Comparison of ENCODE assay signal across 1 cellular context in genomic region chr4:40055873-40056721, GRCh38.
TF ChIP-seq lines count a peak whose summit lies in the region.

No MANE protein-coding gene starts in this region.

TF ChIP-seq in K562, 482 proteins besides CTCF, POLR2A, EP300 and RAD21 (continued from another document and continues in another):
- TF ChIP-seq ZNF282 (CRISPR knock-in tag; IDR thresholded peaks at IDR 0.05) (peak; percentile 92; the same call in 1 of the 2 replicates), TRIM25 (IDR thresholded peaks at IDR 0.05; ENCODE audit: borderline replicate concordance) (no peak), ZNF431 (CRISPR knock-in tag; IDR thresholded peaks at IDR 0.05) (no peak), ETS1 (conservative IDR thresholded peaks at IDR 0.05; ENCODE audit: control insufficient read depth, low read depth, low read length) (no peak), MTA1 (IDR thresholded peaks at IDR 0.05; ENCODE audit: borderline replicate concordance) (no peak), SMARCE1 (IDR thresholded peaks at IDR 0.05) (no peak), NELFE (IDR thresholded peaks at IDR 0.05; ENCODE audit: insufficient read depth, insufficient read length) (no peak), HINFP (tag; conservative IDR thresholded peaks at IDR 0.05; ENCODE audit: low read depth) (no peak), CREM (IDR thresholded peaks at IDR 0.05; ENCODE audit: low read depth) (peak; percentile 9; the same call in 1 of the 2 replicates), ZNF263 (CRISPR knock-in tag; IDR thresholded peaks at IDR 0.05; ENCODE audit: borderline replicate concordance) (0 out of 2 replicates have a peak, but pooled peaks have one; percentile 22), HDAC8 (tag; IDR thresholded peaks at IDR 0.05) (peak; percentile 46; the same call in 1 of the 2 replicates), ZBTB40 (IDR thresholded peaks at IDR 0.05) (no peak), ZBTB40 (CRISPR knock-in tag; IDR thresholded peaks at IDR 0.05) (no peak), ZBTB1 (CRISPR knock-in tag; IDR thresholded peaks at IDR 0.05; ENCODE audit: borderline replicate concordance, low read depth) (peak; percentile 67; the same call in 1 of the 2 replicates), ZNF324 (CRISPR knock-in tag; IDR thresholded peaks at IDR 0.05) (no peak), KAT7 (CRISPR knock-in tag; IDR thresholded peaks at IDR 0.05; ENCODE audit: borderline replicate concordance) (no peak; the same call in 1 of the 2 replicates), MTA3 (IDR thresholded peaks at IDR 0.05; ENCODE audit: borderline replicate concordance) (peak; percentile 39; the same call in 1 of the 2 replicates), E2F1 (CRISPR knock-in tag; IDR thresholded peaks at IDR 0.05) (no peak), BHLHE40 (IDR thresholded peaks at IDR 0.05; ENCODE audit: low read length) (peak; percentile 34; the same call in 1 of the 2 replicates), NFIX (CRISPR knock-in tag; IDR thresholded peaks at IDR 0.05; ENCODE audit: low read depth) (no peak), SIRT6 (IDR thresholded peaks at IDR 0.05; ENCODE audit: low read depth, low read length) (no peak)
- TF ChIP-seq, protein P1, sequence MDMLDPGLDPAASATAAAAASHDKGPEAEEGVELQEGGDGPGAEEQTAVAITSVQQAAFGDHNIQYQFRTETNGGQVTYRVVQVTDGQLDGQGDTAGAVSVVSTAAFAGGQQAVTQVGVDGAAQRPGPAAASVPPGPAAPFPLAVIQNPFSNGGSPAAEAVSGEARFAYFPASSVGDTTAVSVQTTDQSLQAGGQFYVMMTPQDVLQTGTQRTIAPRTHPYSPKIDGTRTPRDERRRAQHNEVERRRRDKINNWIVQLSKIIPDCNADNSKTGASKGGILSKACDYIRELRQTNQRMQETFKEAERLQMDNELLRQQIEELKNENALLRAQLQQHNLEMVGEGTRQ (CRISPR knock-in tag; IDR thresholded peaks at IDR 0.05) = no peak
- TF ChIP-seq, protein P2, sequence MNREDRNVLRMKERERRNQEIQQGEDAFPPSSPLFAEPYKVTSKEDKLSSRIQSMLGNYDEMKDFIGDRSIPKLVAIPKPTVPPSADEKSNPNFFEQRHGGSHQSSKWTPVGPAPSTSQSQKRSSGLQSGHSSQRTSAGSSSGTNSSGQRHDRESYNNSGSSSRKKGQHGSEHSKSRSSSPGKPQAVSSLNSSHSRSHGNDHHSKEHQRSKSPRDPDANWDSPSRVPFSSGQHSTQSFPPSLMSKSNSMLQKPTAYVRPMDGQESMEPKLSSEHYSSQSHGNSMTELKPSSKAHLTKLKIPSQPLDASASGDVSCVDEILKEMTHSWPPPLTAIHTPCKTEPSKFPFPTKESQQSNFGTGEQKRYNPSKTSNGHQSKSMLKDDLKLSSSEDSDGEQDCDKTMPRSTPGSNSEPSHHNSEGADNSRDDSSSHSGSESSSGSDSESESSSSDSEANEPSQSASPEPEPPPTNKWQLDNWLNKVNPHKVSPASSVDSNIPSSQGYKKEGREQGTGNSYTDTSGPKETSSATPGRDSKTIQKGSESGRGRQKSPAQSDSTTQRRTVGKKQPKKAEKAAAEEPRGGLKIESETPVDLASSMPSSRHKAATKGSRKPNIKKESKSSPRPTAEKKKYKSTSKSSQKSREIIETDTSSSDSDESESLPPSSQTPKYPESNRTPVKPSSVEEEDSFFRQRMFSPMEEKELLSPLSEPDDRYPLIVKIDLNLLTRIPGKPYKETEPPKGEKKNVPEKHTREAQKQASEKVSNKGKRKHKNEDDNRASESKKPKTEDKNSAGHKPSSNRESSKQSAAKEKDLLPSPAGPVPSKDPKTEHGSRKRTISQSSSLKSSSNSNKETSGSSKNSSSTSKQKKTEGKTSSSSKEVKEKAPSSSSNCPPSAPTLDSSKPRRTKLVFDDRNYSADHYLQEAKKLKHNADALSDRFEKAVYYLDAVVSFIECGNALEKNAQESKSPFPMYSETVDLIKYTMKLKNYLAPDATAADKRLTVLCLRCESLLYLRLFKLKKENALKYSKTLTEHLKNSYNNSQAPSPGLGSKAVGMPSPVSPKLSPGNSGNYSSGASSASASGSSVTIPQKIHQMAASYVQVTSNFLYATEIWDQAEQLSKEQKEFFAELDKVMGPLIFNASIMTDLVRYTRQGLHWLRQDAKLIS (CRISPR knock-in tag; IDR thresholded peaks at IDR 0.05) = peak; percentile 86
- TF ChIP-seq, protein P3, sequence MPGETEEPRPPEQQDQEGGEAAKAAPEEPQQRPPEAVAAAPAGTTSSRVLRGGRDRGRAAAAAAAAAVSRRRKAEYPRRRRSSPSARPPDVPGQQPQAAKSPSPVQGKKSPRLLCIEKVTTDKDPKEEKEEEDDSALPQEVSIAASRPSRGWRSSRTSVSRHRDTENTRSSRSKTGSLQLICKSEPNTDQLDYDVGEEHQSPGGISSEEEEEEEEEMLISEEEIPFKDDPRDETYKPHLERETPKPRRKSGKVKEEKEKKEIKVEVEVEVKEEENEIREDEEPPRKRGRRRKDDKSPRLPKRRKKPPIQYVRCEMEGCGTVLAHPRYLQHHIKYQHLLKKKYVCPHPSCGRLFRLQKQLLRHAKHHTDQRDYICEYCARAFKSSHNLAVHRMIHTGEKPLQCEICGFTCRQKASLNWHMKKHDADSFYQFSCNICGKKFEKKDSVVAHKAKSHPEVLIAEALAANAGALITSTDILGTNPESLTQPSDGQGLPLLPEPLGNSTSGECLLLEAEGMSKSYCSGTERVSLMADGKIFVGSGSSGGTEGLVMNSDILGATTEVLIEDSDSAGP (CRISPR knock-in tag; IDR thresholded peaks at IDR 0.05) = no peak
- TF ChIP-seq, protein P4, sequence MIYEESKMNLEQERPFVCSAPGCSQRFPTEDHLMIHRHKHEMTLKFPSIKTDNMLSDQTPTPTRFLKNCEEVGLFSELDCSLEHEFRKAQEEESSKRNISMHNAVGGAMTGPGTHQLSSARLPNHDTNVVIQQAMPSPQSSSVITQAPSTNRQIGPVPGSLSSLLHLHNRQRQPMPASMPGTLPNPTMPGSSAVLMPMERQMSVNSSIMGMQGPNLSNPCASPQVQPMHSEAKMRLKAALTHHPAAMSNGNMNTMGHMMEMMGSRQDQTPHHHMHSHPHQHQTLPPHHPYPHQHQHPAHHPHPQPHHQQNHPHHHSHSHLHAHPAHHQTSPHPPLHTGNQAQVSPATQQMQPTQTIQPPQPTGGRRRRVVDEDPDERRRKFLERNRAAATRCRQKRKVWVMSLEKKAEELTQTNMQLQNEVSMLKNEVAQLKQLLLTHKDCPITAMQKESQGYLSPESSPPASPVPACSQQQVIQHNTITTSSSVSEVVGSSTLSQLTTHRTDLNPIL (CRISPR knock-in tag; IDR thresholded peaks at IDR 0.05) = no peak
- TF ChIP-seq, protein P5, sequence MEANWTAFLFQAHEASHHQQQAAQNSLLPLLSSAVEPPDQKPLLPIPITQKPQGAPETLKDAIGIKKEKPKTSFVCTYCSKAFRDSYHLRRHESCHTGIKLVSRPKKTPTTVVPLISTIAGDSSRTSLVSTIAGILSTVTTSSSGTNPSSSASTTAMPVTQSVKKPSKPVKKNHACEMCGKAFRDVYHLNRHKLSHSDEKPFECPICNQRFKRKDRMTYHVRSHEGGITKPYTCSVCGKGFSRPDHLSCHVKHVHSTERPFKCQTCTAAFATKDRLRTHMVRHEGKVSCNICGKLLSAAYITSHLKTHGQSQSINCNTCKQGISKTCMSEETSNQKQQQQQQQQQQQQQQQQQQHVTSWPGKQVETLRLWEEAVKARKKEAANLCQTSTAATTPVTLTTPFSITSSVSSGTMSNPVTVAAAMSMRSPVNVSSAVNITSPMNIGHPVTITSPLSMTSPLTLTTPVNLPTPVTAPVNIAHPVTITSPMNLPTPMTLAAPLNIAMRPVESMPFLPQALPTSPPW (CRISPR knock-in tag; IDR thresholded peaks at IDR 0.05) = no peak
